Comparison of ENCODE assay signal across 8 cellular contexts in genomic region chr3:27591811-27592210, GRCh38.
A peak's percentile ranks its signal among the peaks of the same experiment; 100 is the strongest.
DNase-seq lines count a peak whose midpoint lies in the region; ATAC-seq and TF ChIP-seq lines count a peak whose summit lies in the region.

No MANE protein-coding gene starts in this region.

- peak overlapping the region; percentile 31 to 48 for H3K27ac ChIP-seq in esophagus (ENCODE audit: low read depth in 2 of 2, low read length in 1 of 2)
- H3K27ac ChIP-seq in substantia nigra (ENCODE audit: low read depth, low read length, poor library complexity, severe bottlenecking) = peak overlapping the region; percentile 47

- no peaks in the 10 kb centered on the region for H3K9me3 ChIP-seq in esophagus (ENCODE audit: control insufficient read depth in 2 of 2, insufficient read depth in 1 of 2, low read depth in 1 of 2, low read length in 1 of 2)

- H3K4me1 ChIP-seq in esophagus (ENCODE audit: control insufficient read depth in 2 of 2, insufficient read depth in 2 of 2, low read length in 1 of 2) = no peaks in the 10 kb centered on the region

- TF ChIP-seq CTCF in omental fat pad (IDR thresholded peaks at IDR 0.05) = no peak

- no peaks in the 10 kb centered on the region for H3K27me3 ChIP-seq in esophagus (ENCODE audit: control insufficient read depth in 1 of 2, insufficient read depth in 2 of 2, low read length in 2 of 2)

- H3K36me3 ChIP-seq in esophagus (ENCODE audit: control insufficient read depth in 2 of 2, insufficient read depth in 2 of 2, low read length in 1 of 2) = no peaks in the 10 kb centered on the region

- 49 to 57% methylated on average over 4 of the region's 4 CpGs for WGBS in esophagus, 2 donors

- no peak for ATAC-seq in omental fat pad (ENCODE audit: low FRiP score)

- no peak overlapping the region for H3K4me3 ChIP-seq in esophagus (ENCODE audit: low read depth in 1 of 2, low read length in 2 of 2)

- peak; percentile 13 for DNase-seq in activated CD4-positive, alpha-beta T cell treated with anti-CD3 and anti-CD28 coated beads for 48 hours
- DNase-seq in activated CD4-positive, alpha-beta T cell treated with anti-CD3 and anti-CD28 coated beads, Interleukin-2, amount 50 U/mL, for 4 hours = no peak
- peak; percentile 67 for DNase-seq in MV-4-11 (lab: John Stamatoyannopoulos, UW)
- no peak for DNase-seq in substantia nigra (lab: John Stamatoyannopoulos, UW)
- DNase-seq in dedifferentiated amniotic fluid mesenchymal stem cell (ENCODE audit: extremely low spot score) = no peak
- DNase-seq in omental fat pad (ENCODE audit: low spot score) = no peak
- no peak for DNase-seq in superior temporal gyrus (ENCODE audit: extremely low spot score)

Comparison
In these comparisons a context has a peak if more than half of its experiments do, and no peak if none do; other contexts are left out.
1. DNase-seq: peak in activated CD4-positive, alpha-beta T cell treated with anti-CD3 and anti-CD28 coated beads for 48 hours (single experiment) and MV-4-11 (single experiment); none in activated CD4-positive, alpha-beta T cell treated with anti-CD3 and anti-CD28 coated beads, Interleukin-2, amount 50 U/mL, for 4 hours (0 of 2), substantia nigra (0 of 49), dedifferentiated amniotic fluid mesenchymal stem cell (single experiment), omental fat pad (single experiment) and superior temporal gyrus (single experiment).